ENCODE assay signal across 15 cellular contexts in the genomic region with DNA sequence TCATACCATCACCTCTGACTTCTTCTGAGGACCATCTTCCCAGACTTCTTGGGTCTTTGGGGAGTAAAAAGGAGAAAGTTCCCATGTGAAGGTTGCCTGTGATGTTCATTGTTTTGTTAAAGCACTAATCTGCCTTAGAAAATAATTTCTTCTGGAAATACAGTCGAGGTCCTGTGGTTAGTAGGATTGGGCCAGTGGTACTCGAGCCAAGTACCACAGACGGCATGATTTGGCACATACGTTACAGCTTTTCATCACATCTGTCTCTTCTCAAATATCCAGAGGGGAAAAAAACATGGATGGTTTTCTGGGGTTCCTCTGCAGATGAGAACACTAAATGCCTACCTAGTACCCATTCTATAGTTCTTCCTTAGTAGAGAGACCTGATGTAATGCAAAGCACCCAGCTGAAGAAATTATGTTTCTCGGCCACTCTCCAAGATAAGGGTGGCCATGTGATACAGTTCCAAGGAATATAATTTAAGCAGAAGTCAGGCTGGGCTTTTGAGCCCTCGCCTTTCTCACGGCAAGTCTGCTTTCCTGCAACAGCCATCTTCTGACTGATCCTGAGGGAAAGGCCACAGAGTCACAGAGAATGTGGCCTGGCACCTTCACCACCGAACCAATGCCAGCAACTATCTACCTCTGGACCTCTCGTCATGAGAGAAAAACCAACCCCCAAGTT.
DNase-seq lines count a peak whose midpoint lies in the region; ATAC-seq and TF ChIP-seq lines count a peak whose summit lies in the region.
"Had no signal": no experiment of that assay in that cellular context is flagged by ENCODE, and none has a peak within 500 bp of the region (broad histone marks: within the 10 kb centered on the region; RNA-seq: fewer than 3 reads in every experiment).

No MANE protein-coding gene starts in this region.

- H2BK120ac ChIP-seq in IMR-90 (ENCODE audit: low read depth, low read length), result 0 out of 2 replicates have a peak overlapping the region, but pooled peaks have one; percentile 26

- H3K9me1 ChIP-seq in IMR-90 (ENCODE audit: insufficient read depth, low read length), result peaks cover 9% of the 10 kb centered on the region; the same call in 1 of the 2 replicates

- no TSS peak for BruUV-seq in IMR-90 (replicated peaks; lab: Mats Ljungman, UMichigan)

- 0 out of 2 replicates have a peak overlapping the region, but pooled peaks have one; percentile 62 for H3K23ac ChIP-seq in IMR-90 (ENCODE audit: low read depth, low read length)

- peaks cover 25% of the 10 kb centered on the region for H3K4me1 ChIP-seq in IMR-90 (ENCODE audit: control insufficient read depth, insufficient read depth, low read length)
- H3K4me1 ChIP-seq in esophagus muscularis mucosa, result peaks cover 0 to 9% (median 0%) of the 10 kb centered on the region in 4 donors
- H3K4me1 ChIP-seq in right lobe of liver, result peaks cover 0 to 39% (median 17%) of the 10 kb centered on the region in 4 donors
- peaks cover 19% of the 10 kb centered on the region for H3K4me1 ChIP-seq in suprapubic skin
- H3K4me1 ChIP-seq: BE2C had no signal

- TF ChIP-seq CTCF in IMR-90 (conservative IDR thresholded peaks at IDR 0.05; ENCODE audit: low read depth, low read length) (no peak), esophagus muscularis mucosa (IDR thresholded peaks at IDR 0.05) (no peak), right lobe of liver (IDR thresholded peaks at IDR 0.05) (no peak), suprapubic skin (IDR thresholded peaks at IDR 0.05) (no peak)

- H3K36me3 ChIP-seq in IMR-90 (ENCODE audit: control insufficient read depth, insufficient read depth, low read length) (no peaks in the 10 kb centered on the region), esophagus muscularis mucosa (no peaks in the 10 kb centered on the region), right lobe of liver (no peaks in the 10 kb centered on the region), suprapubic skin (no peaks in the 10 kb centered on the region)
- H3K36me3 ChIP-seq: BE2C, neutrophil had no signal

- H4K5ac ChIP-seq in IMR-90 (ENCODE audit: low read depth, low read length), result peak overlapping the region; percentile 86

- peak overlapping the region; percentile 87 for H3K18ac ChIP-seq in IMR-90 (ENCODE audit: low read depth, low read length)

- H3K9me3 ChIP-seq in IMR-90 (ENCODE audit: control insufficient read depth, insufficient read depth, low read length), result no peaks in the 10 kb centered on the region
- H3K9me3 ChIP-seq in esophagus muscularis mucosa, result no peaks in the 10 kb centered on the region
- no peaks in the 10 kb centered on the region for H3K9me3 ChIP-seq in right lobe of liver
- H3K9me3 ChIP-seq in suprapubic skin, result peaks cover under 1% of the 10 kb centered on the region
- H3K9me3 ChIP-seq: BE2C, body of pancreas, neutrophil had no signal

- no peak overlapping the region; the same call in 1 of the 2 replicates for H4K91ac ChIP-seq in IMR-90 (ENCODE audit: insufficient read depth, low read depth, low read length)

- CTCF ChIA-PET in IMR-90 (lab: Yijun Ruan, JAX), result no interaction called here

- POLR2A ChIA-PET in IMR-90 (lab: Charles Lee; ENCODE audit: unreplicated experiment), result no interaction called here

- H3K27ac ChIP-seq in IMR-90 (ENCODE audit: insufficient read depth, low read length) (no peak overlapping the region), esophagus muscularis mucosa (replicated peaks in 1 of 4) (peak overlapping the region in 3 of 4 donors; percentile 3 to 54 (median 41)), right lobe of liver (peak overlapping the region; percentile 40 to 99 (median 98)), suprapubic skin (peak overlapping the region; percentile 63)
- H3K27ac ChIP-seq: neutrophil, SK-N-MC had no signal

- no peak overlapping the region for H3K4me2 ChIP-seq in IMR-90 (ENCODE audit: low read depth, low read length)

- H3K4me3 Mint-ChIP-seq in activated T-cell treated with anti-CD3 and anti-CD28 coated beads, Interleukin-2, amount 50 U/mL, for 24 hours, result no peak overlapping the region
- H3K4me3 Mint-ChIP-seq: activated CD8-positive, alpha-beta T cell treated with anti-CD3 and anti-CD28 coated beads for 36 hours had no signal

- H3K14ac ChIP-seq in IMR-90 (replicated peaks; ENCODE audit: low read depth, low read length), result no peak overlapping the region

- ATAC-seq in IMR-90 (ENCODE audit: low read depth) (no peak), right lobe of liver (no peak)
- ATAC-seq: activated CD8-positive, alpha-beta T cell treated with anti-CD3 and anti-CD28 coated beads for 36 hours; body of pancreas had no signal

- H3K9me3 Mint-ChIP-seq in activated T-cell treated with anti-CD3 and anti-CD28 coated beads, Interleukin-2, amount 50 U/mL, for 24 hours, result no peaks in the 10 kb centered on the region
- H3K9me3 Mint-ChIP-seq: activated CD8-positive, alpha-beta T cell treated with anti-CD3 and anti-CD28 coated beads for 36 hours had no signal

- no peak for TF ChIP-seq POLR2A in IMR-90 (IDR thresholded peaks at IDR 0.05; ENCODE audit: low read depth, low read length)
- TF ChIP-seq POLR2A in esophagus muscularis mucosa (IDR thresholded peaks at IDR 0.05; ENCODE audit: low read depth), result no peak
- TF ChIP-seq POLR2A in right lobe of liver (IDR thresholded peaks at IDR 0.05), result no peak
- TF ChIP-seq POLR2A in suprapubic skin (IDR thresholded peaks at IDR 0.05), result no peak

- H3K4me1 Mint-ChIP-seq in activated T-cell treated with anti-CD3 and anti-CD28 coated beads, Interleukin-2, amount 50 U/mL, for 24 hours (ENCODE audit: low read depth), result no peaks in the 10 kb centered on the region

- TF ChIP-seq RAD21 in IMR-90 (IDR thresholded peaks at IDR 0.05; ENCODE audit: low read length), result no peak

- no peak overlapping the region for H2BK20ac ChIP-seq in IMR-90 (ENCODE audit: low read depth, low read length)

- no peaks in the 10 kb centered on the region for H3K27me3 ChIP-seq in IMR-90 (ENCODE audit: control insufficient read depth, insufficient read depth, low read length)
- no peaks in the 10 kb centered on the region for H3K27me3 ChIP-seq in esophagus muscularis mucosa
- no peaks in the 10 kb centered on the region for H3K27me3 ChIP-seq in right lobe of liver
- H3K27me3 ChIP-seq in suprapubic skin, result no peaks in the 10 kb centered on the region
- H3K27me3 ChIP-seq: BE2C, body of pancreas had no signal

- dilution Hi-C loops in IMR-90 (cut with HindIII; ENCODE audit: low sequenced_read_pairs, unreplicated experiment), result no loop called here

- H3K36me3 Mint-ChIP-seq in activated T-cell treated with anti-CD3 and anti-CD28 coated beads, Interleukin-2, amount 50 U/mL, for 24 hours (ENCODE audit: low read depth), result no peaks in the 10 kb centered on the region

- intact Hi-C loops in IMR-90 (cut with micrococcal nuclease) (loop anchor here (10.0 kb wide), 1 partner anchor 1777 kb away; no protein-coding TSS in a partner anchor), esophagus muscularis mucosa (cut with DNase I) (no loop called here), right lobe of liver (cut with DNase I) (loop anchor here (5.0 to 10.0 kb wide), 2 partner anchors 85 to 87 kb away; no protein-coding TSS in a partner anchor)

- H3K4ac ChIP-seq in IMR-90 (ENCODE audit: low read depth, low read length), result peak overlapping the region; percentile 19; the same call in 1 of the 2 replicates

- H3K4me3 ChIP-seq in IMR-90 (ENCODE audit: insufficient read depth, low read depth, low read length) (no peak overlapping the region), esophagus muscularis mucosa (no peak overlapping the region), right lobe of liver (no peak overlapping the region), suprapubic skin (no peak overlapping the region)
- H3K4me3 ChIP-seq: body of pancreas, SK-N-MC had no signal

- WGBS in IMR-90 (ENCODE audit: extremely low coverage in 2 of 2, insufficient read length in 1 of 2), 2 experiments, result 95% methylated on average over 2 of the region's 9 CpGs; no CpG with 5 or more reads in 1 of the 2 experiments
- WGBS in esophagus muscularis mucosa, result 75% methylated on average over 9 of the region's 9 CpGs
- WGBS in right lobe of liver (ENCODE audit: insufficient coverage, low coverage, low lambda C conversion rate, missing lambda C conversion rate), result 77% methylated on average over 9 of the region's 9 CpGs
- 37% methylated on average over 9 of the region's 9 CpGs for WGBS in suprapubic skin

- no peak overlapping the region for H3K27ac Mint-ChIP-seq in activated T-cell treated with anti-CD3 and anti-CD28 coated beads, Interleukin-2, amount 50 U/mL, for 24 hours
- H3K27ac Mint-ChIP-seq: activated CD8-positive, alpha-beta T cell treated with anti-CD3 and anti-CD28 coated beads for 36 hours had no signal

- H3K9ac ChIP-seq in IMR-90 (ENCODE audit: low read depth, low read length), result no peak overlapping the region

- H4K8ac ChIP-seq in IMR-90 (ENCODE audit: low read depth in 2 of 2, low read length in 2 of 2), result peak overlapping the region in 1 of 2 experiments; percentile 13; a peak in 1 of 4 replicates

- no peak for DNase-seq in IMR-90
- no peak for DNase-seq in esophagus muscularis mucosa (ENCODE audit: extremely low spot score)
- DNase-seq in right lobe of liver, result no peak
- no peak for DNase-seq in suprapubic skin (ENCODE audit: low spot score in 2 of 2)
- no peak for DNase-seq in UCSD-AML1 (lab: John Stamatoyannopoulos, UW; ENCODE audit: unreplicated experiment)
- DNase-seq in MV-4-11 (lab: John Stamatoyannopoulos, UW), result no peak
- DNase-seq in activated T-cell treated with anti-CD3 and anti-CD28 coated beads, Interleukin-2, amount 50 U/mL, for 24 hours, result no peak
- DNase-seq in T-helper 9 cell, result no peak
- DNase-seq: activated CD8-positive, alpha-beta T cell treated with anti-CD3 and anti-CD28 coated beads for 36 hours; BE2C; body of pancreas; mammary epithelial cell; trophoblast cell had no signal

- no peak overlapping the region for H2AK9ac ChIP-seq in IMR-90 (replicated peaks; ENCODE audit: low read depth, low read length, poor library complexity)

- H2BK15ac ChIP-seq in IMR-90 (ENCODE audit: low read depth, low read length), result peak overlapping the region; percentile 27; the same call in 2 of the 3 replicates

- no peaks in the 10 kb centered on the region; a peak in 1 of 4 replicates for H3K79me1 ChIP-seq in IMR-90 (ENCODE audit: low read depth in 1 of 2, low read length in 2 of 2)

- no peak overlapping the region for H3K56ac ChIP-seq in IMR-90 (ENCODE audit: extremely low read depth, insufficient read depth, low read length)

- no peak for TF ChIP-seq EP300 in esophagus muscularis mucosa (IDR thresholded peaks at IDR 0.05)
- no peak for TF ChIP-seq EP300 in suprapubic skin (IDR thresholded peaks at IDR 0.05)

- H2BK5ac ChIP-seq in IMR-90 (ENCODE audit: low read depth, low read length, poor library complexity, severe bottlenecking), result no peak overlapping the region

- in situ Hi-C loops in IMR-90 (cut with MboI; ENCODE audit: low sequenced_read_pairs), result no loop called here

- H4K20me1 ChIP-seq in IMR-90 (ENCODE audit: insufficient read depth, low read length), result no peaks in the 10 kb centered on the region; the same call in 1 of the 2 replicates

- peaks cover 17% of the 10 kb centered on the region for H3K27me3 Mint-ChIP-seq in activated T-cell treated with anti-CD3 and anti-CD28 coated beads, Interleukin-2, amount 50 U/mL, for 24 hours

- peak overlapping the region; percentile 43 for H2AK5ac ChIP-seq in IMR-90 (ENCODE audit: low read depth, low read length)

- no peak overlapping the region for H2AFZ ChIP-seq in IMR-90 (replicated peaks; ENCODE audit: low read length, poor library complexity)

TF ChIP-seq in IMR-90, 13 proteins besides CTCF, POLR2A, EP300 and RAD21 (continues in another document):
- TF ChIP-seq MAZ (IDR thresholded peaks at IDR 0.05; ENCODE audit: borderline replicate concordance, low read depth, low read length), result no peak
